Comparison of ENCODE assay signal across 7 cellular contexts in the genomic region with DNA sequence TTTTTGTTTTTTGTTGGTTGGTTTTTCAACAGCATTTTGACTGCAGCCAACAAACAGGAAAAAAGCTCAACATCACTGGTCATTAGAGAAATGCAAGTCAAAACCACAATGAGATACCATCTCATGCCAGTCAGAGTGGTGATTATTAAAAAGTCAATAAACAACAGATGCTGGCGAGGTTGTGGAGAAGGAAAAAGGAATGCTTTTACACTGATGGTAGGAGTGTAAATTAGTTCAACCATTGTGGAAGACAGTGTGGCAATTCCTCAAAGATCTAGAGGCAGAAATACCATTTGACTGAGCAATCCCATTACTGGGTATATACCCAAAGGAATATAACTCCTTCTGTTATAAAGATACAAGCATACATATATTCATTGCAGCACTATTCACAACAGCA.
DNase-seq lines count a peak whose midpoint lies in the region; TF ChIP-seq lines count a peak whose summit lies in the region.
"Not testable (repeated sequence)": the region's sequence is repeated elsewhere in the genome, so short reads cannot be mapped to it uniquely, and the experiment has no call there.

No MANE protein-coding gene starts in this region.

- H3K9me3 ChIP-seq in mammary epithelial cell (replicated peaks; ENCODE audit: insufficient read depth, low read length): not testable (repeated sequence)

- not testable (repeated sequence) for H3K79me2 ChIP-seq in mammary epithelial cell (ENCODE audit: insufficient read depth, low read length)

- dilution Hi-C loops in mammary epithelial cell (cut with HindIII; ENCODE audit: low sequenced_read_pairs): not testable (repeated sequence)

- H3K4me1 ChIP-seq in mammary epithelial cell (ENCODE audit: insufficient read depth, low read length): not testable (repeated sequence)

- H3K27me3 Mint-ChIP-seq in HFFc6 (ENCODE audit: insufficient read depth): not testable (repeated sequence)

- H3K27ac ChIP-seq in mammary epithelial cell (ENCODE audit: insufficient read depth, low read depth, low read length): not testable (repeated sequence)

- 54% methylated on average over 1 of the region's 1 CpG for WGBS in mammary epithelial cell (ENCODE audit: low coverage, missing lambda C conversion rate)

- H3K27ac Mint-ChIP-seq in HFFc6: not testable (repeated sequence)

- CTCF ChIA-PET in mammary epithelial cell (lab: Charles Lee; ENCODE audit: low non-redundant PET): not testable (repeated sequence)

- H3K9ac ChIP-seq in mammary epithelial cell (ENCODE audit: insufficient read depth, low read length): not testable (repeated sequence)

- not testable (repeated sequence) for TF ChIP-seq CTCF in HFFc6 (IDR thresholded peaks at IDR 0.05); mammary epithelial cell (conservative IDR thresholded peaks at IDR 0.05 in 1 of 2, IDR thresholded peaks at IDR 0.05 in 1 of 2; ENCODE audit: extremely low read depth in 1 of 2, insufficient read depth in 1 of 2, low read depth in 1 of 2, low read length in 2 of 2); fibroblast of mammary gland (conservative IDR thresholded peaks at IDR 0.05; ENCODE audit: control insufficient read depth, insufficient read depth, low read depth, low read length)

- peak; percentile 6 for DNase-seq in Caki2 (ENCODE audit: low read depth)
- peak; percentile 4 for DNase-seq in ELR (ENCODE audit: low read depth)
- DNase-seq in HFFc6: peak; percentile 28
- DNase-seq in RPMI7951 (ENCODE audit: low read depth): peak; percentile 11
- peak; percentile 9 for DNase-seq in mammary epithelial cell
- peak; percentile 10 for DNase-seq in fibroblast of mammary gland (ENCODE audit: low read depth)
- peak; percentile 12 for DNase-seq in kidney tubule cell (ENCODE audit: low spot score)

- not testable (repeated sequence) for H3K4me3 Mint-ChIP-seq in HFFc6

- not testable (repeated sequence) for H3K27me3 ChIP-seq in mammary epithelial cell (ENCODE audit: insufficient read depth, low read length)

- H3K4me3 ChIP-seq in mammary epithelial cell (replicated peaks in 1 of 3; ENCODE audit: insufficient read depth in 1 of 3, low read depth in 2 of 3, low read length in 3 of 3); fibroblast of mammary gland (ENCODE audit: control insufficient read depth, low read depth, low read length): not testable (repeated sequence)

- H3K9me3 Mint-ChIP-seq in HFFc6: not testable (repeated sequence)

- H3K36me3 Mint-ChIP-seq in HFFc6 (ENCODE audit: low read depth): not testable (repeated sequence)

- not testable (repeated sequence) for BruUV-seq in mammary epithelial cell (replicated peaks; lab: Mats Ljungman, UMichigan)

- not testable (repeated sequence) for H2AFZ ChIP-seq in mammary epithelial cell (ENCODE audit: low read depth, low read length)

- not testable (repeated sequence) for H3K36me3 ChIP-seq in mammary epithelial cell (ENCODE audit: insufficient read depth, low read length)

- not testable (repeated sequence) for H3K4me2 ChIP-seq in mammary epithelial cell (ENCODE audit: insufficient read depth, low read depth, low read length)

- intact Hi-C loops in mammary epithelial cell (cut with micrococcal nuclease): not testable (repeated sequence)

- H4K20me1 ChIP-seq in mammary epithelial cell (ENCODE audit: insufficient read depth, low read length): not testable (repeated sequence)

- in situ Hi-C loops in Caki2 (cut with HindIII; ENCODE audit: low pct_unique_long_range_greater_than_20kb, low sequenced_read_pairs): loop anchor here (25.0 kb wide), 1 partner anchor 428 kb away; the partner anchor contains the start of gene BMPER
- in situ Hi-C loops in mammary epithelial cell (cut with MboI; ENCODE audit: low sequenced_read_pairs in 2 of 2): not testable (repeated sequence)

- H3K4me1 Mint-ChIP-seq in HFFc6 (ENCODE audit: low read depth): not testable (repeated sequence)
